In genomic region chr12:72271741-72272661, GRCh38 we compare ENCODE assay signal across 1 cellular context.
TF ChIP-seq lines count a peak whose summit lies in the region.

TSS of gene TRHDE (plus strand) at chr12:72272370. CDS start at chr12:72272644, 274 bp downstream.

TF ChIP-seq in WTC11, 78 proteins besides CTCF, POLR2A, EP300 and RAD21 (continued from another document):
- TF ChIP-seq ZBTB43 (CRISPR knock-in tag; IDR thresholded peaks at IDR 0.05), result peak; percentile 50; the same call in 1 of the 2 replicates
- TF ChIP-seq IRF1 (CRISPR knock-in tag; IDR thresholded peaks at IDR 0.05), result 0 out of 2 replicates have a peak, but pooled peaks have one; percentile 24
